In the genomic region with DNA sequence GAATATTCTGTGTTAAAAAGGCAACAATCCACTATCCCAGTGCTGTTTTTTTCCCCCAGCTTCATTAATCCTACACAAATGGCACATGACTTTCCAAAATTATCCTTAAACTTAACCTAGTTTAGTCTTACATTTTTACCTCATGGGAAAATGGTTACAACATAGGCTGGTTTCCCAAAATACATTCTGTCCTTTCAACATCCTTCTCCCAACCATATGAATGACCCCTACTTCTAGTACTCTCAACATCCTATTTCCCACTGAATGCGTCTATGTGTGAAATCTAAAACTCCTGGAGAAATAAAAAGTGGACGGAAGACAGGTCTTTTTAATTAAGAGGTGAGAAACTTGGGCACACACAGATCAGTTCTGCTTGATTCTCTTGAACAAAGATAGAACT, we compare ENCODE assay signal across 29 cellular contexts.
"Had no signal": no experiment of that assay in that cellular context is flagged by ENCODE, and none has a peak within 500 bp of the region (broad histone marks: within the 10 kb centered on the region; RNA-seq: fewer than 3 reads in every experiment).

No MANE protein-coding gene starts in this region.

- ATAC-seq: activated CD4-positive, CD25-positive, alpha-beta regulatory T cell treated with anti-CD3 and anti-CD28 coated beads, Interleukin-2, amount 50 U/mL, for 24 hours; activated CD8-positive, alpha-beta T cell treated with anti-CD3 and anti-CD28 coated beads for 36 hours; body of pancreas; Panc1; Right ventricle myocardium inferior; T-cell had no signal

- H3K4me3 ChIP-seq: ascending aorta, body of pancreas, MG63, SK-N-MC had no signal

- H3K4me3 Mint-ChIP-seq: activated CD8-positive, alpha-beta T cell treated with anti-CD3 and anti-CD28 coated beads for 36 hours; activated naive CD4-positive, alpha-beta T cell treated with anti-CD3 and anti-CD28 coated beads, Interleukin-2, amount 10 ng/mL, durations not matched to agents 7 days and 5 days; T-cell had no signal

- H3K27ac ChIP-seq: ascending aorta, body of pancreas, SK-N-MC, WERI-Rb-1 had no signal

- H3K27ac Mint-ChIP-seq: activated CD8-positive, alpha-beta T cell treated with anti-CD3 and anti-CD28 coated beads for 36 hours; activated naive CD4-positive, alpha-beta T cell treated with anti-CD3 and anti-CD28 coated beads, Interleukin-2, amount 10 ng/mL, durations not matched to agents 7 days and 5 days had no signal

- FAIRE-seq: bronchial epithelial cell had no signal

- H3K9me3 ChIP-seq: ascending aorta, body of pancreas, MG63 had no signal

- H3K36me3 ChIP-seq: WERI-Rb-1 had no signal

- H3K9me3 Mint-ChIP-seq: activated CD8-positive, alpha-beta T cell treated with anti-CD3 and anti-CD28 coated beads for 36 hours; activated naive CD4-positive, alpha-beta T cell treated with anti-CD3 and anti-CD28 coated beads, Interleukin-2, amount 10 ng/mL, durations not matched to agents 7 days and 5 days; T-cell had no signal

- DNase-seq: activated CD4-positive, alpha-beta T cell treated with anti-CD3 and anti-CD28 coated beads for 4 hours; activated CD8-positive, alpha-beta memory T cell treated with anti-CD3 and anti-CD28 coated beads, Interleukin-2, amount 50 U/mL, for 48 hours; activated CD8-positive, alpha-beta T cell treated with anti-CD3 and anti-CD28 coated beads for 36 hours; activated gamma-delta T cell treated with Interleukin-2 at 50 U/mL for 16 hours; activated naive CD4-positive, alpha-beta T cell treated with anti-CD3 and anti-CD28 coated beads, Interleukin-2, amount 10 ng/mL, durations not matched to agents 7 days and 5 days; activated T-cell treated with anti-CD3 and anti-CD28 coated beads, Interleukin-2, amount 50 U/mL, for 1 hour; amniotic stem cell; body of pancreas; central memory CD4-positive, alpha-beta T cell; MG63; NCI-H1105; NCI-H1436 treated with DMSO at 0.1 percent for 48 hours; NCI-H187; NCI-H2081; NCI-H510A treated with DMSO at 0.1 percent for 48 hours; NCI-H69; NK-92 treated with Interleukin-12 subunit alpha and Interleukin-12 subunit beta, amount 100 ng/mL, for 24 hours; OCI-M1; RPMI8226; T-cell; T-helper 2 cell; T1000; WERI-Rb-1 had no signal

- H3K4me1 ChIP-seq: body of pancreas had no signal

- H3K27me3 Mint-ChIP-seq: activated CD8-positive, alpha-beta T cell treated with anti-CD3 and anti-CD28 coated beads for 36 hours; activated naive CD4-positive, alpha-beta T cell treated with anti-CD3 and anti-CD28 coated beads, Interleukin-2, amount 10 ng/mL, durations not matched to agents 7 days and 5 days; T-cell had no signal

- H3K27me3 ChIP-seq: ascending aorta, body of pancreas, MG63 had no signal
